In genomic region chr20:14889503-14890125, GRCh38 we compare ENCODE assay signal across 17 cellular contexts.
"Had no signal": no experiment of that assay in that cellular context is flagged by ENCODE, and none has a peak within 500 bp of the region (broad histone marks: within the 10 kb centered on the region; RNA-seq: fewer than 3 reads in every experiment).

No MANE protein-coding gene starts in this region.

- ATAC-seq: heart left ventricle; natural killer cell; psoas muscle; right lobe of liver; stimulated activated effector memory CD8-positive, alpha-beta T cell treated with anti-CD3 and anti-CD28 coated beads, Interleukin-12 subunit alpha, Interleukin-12 subunit beta, amount 100 ng/mL, for 72 hours; stimulated activated naive CD8-positive, alpha-beta T cell treated with anti-CD3 and anti-CD28 coated beads, Interleukin-15, Interleukin-2, amounts not matched to agents 100 U/mL and 50 U/mL, for 24 hours had no signal

- H3K4me1 ChIP-seq: esophagus squamous epithelium, heart left ventricle, psoas muscle, right lobe of liver, tibial artery had no signal

- FAIRE-seq: colon, frontal cortex had no signal

- H3K9me3 ChIP-seq: esophagus squamous epithelium, psoas muscle, right lobe of liver, tibial artery had no signal

- DNase-seq: cerebellar nuclear complex; dermis blood vessel endothelial cell; esophagus squamous epithelium; heart left ventricle; hippocampal formation; kidney glomerular epithelial cell; natural killer cell; psoas muscle; retina; right lobe of liver; stimulated activated CD4-positive, alpha-beta T cell treated with anti-CD3 and anti-CD28 coated beads, Interleukin-4, amount 100 ng/mL, for 1 hour; stimulated activated CD8-positive, alpha-beta memory T cell treated with anti-CD3 and anti-CD28 coated beads, Interleukin-4, amount 100 ng/mL, for 48 hours; stimulated activated naive CD8-positive, alpha-beta T cell treated with anti-CD3 and anti-CD28 coated beads, Interleukin-15, Interleukin-2, amounts not matched to agents 100 U/mL and 50 U/mL, for 24 hours; tibial artery had no signal

- H3K36me3 ChIP-seq: esophagus squamous epithelium, heart left ventricle, right lobe of liver, tibial artery had no signal

- H3K27ac ChIP-seq: esophagus squamous epithelium, heart left ventricle, psoas muscle, right lobe of liver, tibial artery had no signal

- H3K4me3 ChIP-seq: esophagus squamous epithelium, heart left ventricle, psoas muscle, right lobe of liver, tibial artery had no signal

- H3K27me3 ChIP-seq: heart left ventricle, right lobe of liver, tibial artery had no signal
